8 cellular contexts compared by ENCODE assay signal in the genomic region with DNA sequence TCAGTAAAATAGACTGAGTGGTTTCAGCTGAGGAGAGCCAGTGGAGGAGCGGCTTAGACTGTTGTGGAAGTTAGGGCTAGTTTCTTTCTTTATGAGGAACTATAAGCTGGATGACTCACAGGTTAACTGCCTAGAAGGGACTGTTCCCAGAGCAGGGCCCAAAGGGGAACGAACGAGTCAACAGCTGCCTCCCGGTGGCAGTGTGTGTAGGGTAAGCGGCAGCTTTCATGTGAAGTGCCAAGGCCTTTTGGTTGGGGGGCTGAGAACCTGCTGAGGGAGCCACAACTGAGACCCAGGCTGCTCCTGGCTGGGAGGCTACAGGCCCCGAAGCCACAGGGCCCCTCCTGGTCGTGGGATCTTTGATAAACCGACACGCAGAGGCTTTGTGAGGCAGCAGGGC. TPM values are rescaled to one million over a fixed set of nuclear protein-coding genes. Genes with fewer than 3 reads are reported as not detected.
DNase-seq lines count a peak whose midpoint lies in the region; FAIRE-seq and TF ChIP-seq lines count a peak whose summit lies in the region.

No MANE protein-coding gene starts in this region.

- no peaks in the 10 kb centered on the region for H3K27me3 ChIP-seq in H1 (replicated peaks in 1 of 4; ENCODE audit: control insufficient read depth in 3 of 4, extremely low read depth in 1 of 4, insufficient read depth in 3 of 4, low read length in 3 of 4)

- no peaks in the 10 kb centered on the region for H3K9me3 ChIP-seq in H1 (ENCODE audit: insufficient read depth in 2 of 2, low read depth in 1 of 2, low read length in 1 of 2)

- no peak overlapping the region for H3K23ac ChIP-seq in H1 (ENCODE audit: insufficient read length)

- no peak overlapping the region for H4K5ac ChIP-seq in H1 (ENCODE audit: insufficient read length, low read depth, low read length)

- peaks cover 2 to 5% (median 3%) of the 10 kb centered on the region in 4 experiments; a peak in 6 of 7 replicates for H3K4me1 ChIP-seq in H1 (replicated peaks in 1 of 4; ENCODE audit: control insufficient read depth in 3 of 4, insufficient read depth in 4 of 4, low read length in 3 of 4)

- no peak for TF ChIP-seq CTCF in H1 (IDR thresholded peaks at IDR 0.05; ENCODE audit: control extremely low read depth in 1 of 3, insufficient read depth in 1 of 3, low read depth in 1 of 3, low read length in 3 of 3)

- peak overlapping the region; percentile 47; the same call in 1 of the 2 replicates for H2AK5ac ChIP-seq in H1 (ENCODE audit: low read depth, low read length)

- peak in 1 of 2 experiments; percentile 41; a peak in 1 of 3 replicates for TF ChIP-seq POLR2A in H1 (IDR thresholded peaks at IDR 0.05; ENCODE audit: control extremely low read depth in 1 of 2, low read depth in 2 of 2, low read length in 2 of 2)

- no peak overlapping the region for H3K56ac ChIP-seq in H1 (replicated peaks; ENCODE audit: insufficient read length, low read depth, low read length)

- peaks cover 2 to 20% of the 10 kb centered on the region in 2 experiments for H4K20me1 ChIP-seq in H1 (replicated peaks in 1 of 2; ENCODE audit: control insufficient read depth in 1 of 2, insufficient read depth in 2 of 2, low read length in 2 of 2)

- H4K91ac ChIP-seq in H1 (replicated peaks; ENCODE audit: insufficient read length, low read length) = no peak overlapping the region

- H3K27ac ChIP-seq in H1 (ENCODE audit: low read depth, low read length) = no peak overlapping the region

- no peak overlapping the region for H3K14ac ChIP-seq in H1 (ENCODE audit: insufficient read length)

- FAIRE-seq in H1 (lab: Jason Lieb, UNC) = no peak

- CTCF ChIA-PET in H1 (lab: Charles Lee; ENCODE audit: partially characterized antibody) = interaction anchor here (0.7 to 2.7 kb wide), 5 partner anchors 10 to 67 kb away, joined by 3 to 11 read pairs (median 3); no protein-coding TSS in a partner anchor

- no peak overlapping the region for H2AFZ ChIP-seq in H1 (ENCODE audit: low read length)

- no peak overlapping the region for H3K4ac ChIP-seq in H1 (replicated peaks; ENCODE audit: insufficient read length, low read depth, low read length)

- no peak for TF ChIP-seq EP300 in H1 (IDR thresholded peaks at IDR 0.05; ENCODE audit: borderline replicate concordance in 1 of 2, low read depth in 2 of 2, low read length in 2 of 2)

- no peak overlapping the region; the same call in 1 of the 2 replicates for H4K8ac ChIP-seq in H1 (ENCODE audit: extremely low read depth, insufficient read depth, low read length)

- H3K18ac ChIP-seq in H1 (ENCODE audit: extremely low read depth, low read length) = no peak overlapping the region; the same call in 1 of the 2 replicates

- no peak overlapping the region for H3K9ac ChIP-seq in H1 (replicated peaks in 1 of 4; ENCODE audit: extremely low read depth in 1 of 4, low read depth in 3 of 4, low read length in 3 of 4)

- H3K79me1 ChIP-seq in H1 (ENCODE audit: low read depth, low read length) = peaks cover 2% of the 10 kb centered on the region

- no peak overlapping the region for H3K4me2 ChIP-seq in H1 (ENCODE audit: insufficient read depth in 1 of 2, low read depth in 2 of 2, low read length in 2 of 2)

- no peak overlapping the region for H2BK20ac ChIP-seq in H1 (ENCODE audit: low read length)

- POLR2A ChIA-PET in H1 (lab: Charles Lee; ENCODE audit: partially characterized antibody) = interaction anchor here (0.7 to 5.0 kb wide), 7 partner anchors 9 to 64 kb away, joined by 3 to 31 read pairs (median 3); no protein-coding TSS in a partner anchor

- no peak overlapping the region for H3K4me3 ChIP-seq in H1 (ENCODE audit: extremely low read depth in 1 of 4, insufficient read depth in 2 of 4, low read depth in 3 of 4, low read length in 4 of 4)

- H2BK15ac ChIP-seq in H1 (ENCODE audit: low read length) = no peak overlapping the region

- TF ChIP-seq RAD21 in H1 (IDR thresholded peaks at IDR 0.05 in 1 of 2, conservative IDR thresholded peaks at IDR 0.05 in 1 of 2; ENCODE audit: low read depth in 2 of 2, low read length in 2 of 2) = 0 out of 4 replicates have a peak, but pooled peaks of 1 of the 2 experiments have one; percentile 5

- no peaks in the 10 kb centered on the region for H3K23me2 ChIP-seq in H1 (ENCODE audit: low read depth, low read length)

- WGBS in H1 (ENCODE audit: extremely low coverage in 1 of 2, insufficient coverage in 1 of 2, insufficient read length in 1 of 2, insufficient replicate concordance in 2 of 2, low coverage in 1 of 2, low lambda C conversion rate in 2 of 2, missing lambda C conversion rate in 1 of 2), 2 experiments = 84% methylated on average over 9 of the region's 9 CpGs; no CpG with 5 or more reads in 1 of the 2 experiments

- H2BK12ac ChIP-seq in H1 (ENCODE audit: low read depth, low read length) = no peak overlapping the region

- no peak overlapping the region for H2BK120ac ChIP-seq in H1 (replicated peaks; ENCODE audit: low read depth, low read length)

- H3K79me2 ChIP-seq in H1 (ENCODE audit: control insufficient read depth in 1 of 2, insufficient read depth in 2 of 2, low read length in 2 of 2) = peaks cover 0 to 12% of the 10 kb centered on the region in 2 experiments; a peak in 1 of 4 replicates

- H3K36me3 ChIP-seq in H1 (ENCODE audit: control insufficient read depth in 2 of 4, insufficient read depth in 4 of 4, low read length in 3 of 4) = peaks cover 18 to 78% (median 55%) of the 10 kb centered on the region in 4 experiments

- DNase-seq in EH (ENCODE audit: low read depth) (peak; percentile 78), RPMI7951 (ENCODE audit: low read depth) (peak; percentile 70), H1 (ENCODE audit: low read depth in 1 of 2, low spot score in 2 of 2) (no peak), renal cortical epithelial cell (ENCODE audit: low read depth) (peak; percentile 79), NCI-H1694 (lab: John Stamatoyannopoulos, UW) (no peak), HuH-7 (ENCODE audit: low spot score) (no peak), NCI-H2081 (lab: John Stamatoyannopoulos, UW) (no peak), DMS 273 (lab: John Stamatoyannopoulos, UW; ENCODE audit: unreplicated experiment) (no peak)

- H2BK5ac ChIP-seq in H1 (ENCODE audit: low read depth, low read length) = no peak overlapping the region

TF ChIP-seq in H1, 55 proteins besides CTCF, POLR2A, EP300 and RAD21 (continues in another document):
- TF ChIP-seq CREB1 (IDR thresholded peaks at IDR 0.05) = no peak
- no peak for TF ChIP-seq FOSL1 (IDR thresholded peaks at IDR 0.05; ENCODE audit: insufficient read depth, low read depth, low read length)
- no peak for TF ChIP-seq CHD2 (IDR thresholded peaks at IDR 0.05; ENCODE audit: low read length)
- no peak for TF ChIP-seq KDM1A (IDR thresholded peaks at IDR 0.05; ENCODE audit: borderline replicate concordance, low read length)
- TF ChIP-seq BRCA1 (IDR thresholded peaks at IDR 0.05; ENCODE audit: low read depth, low read length) = no peak

RNA-seq across cellular contexts. Expression of gene SQSTM1, which starts 7.0 kb away (rescaled TPM):
- total RNA-seq in RPMI7951 (2014; rRNA removed; shearing (Covaris generic)) = 131 and 132 TPM in 2 replicates
- 98.6 and 110 TPM in 2 replicates for total RNA-seq in H1 (2021; fragmentation: NEBNext Ultra II Directional; extraction: Animal tissue kit (Norgen Biotek cat#: 25700))
- polyA plus RNA-seq in H1 (2011; rRNA removed) = 70.6 and 78.6 TPM in 2 replicates
- 63.7 TPM for polyA plus RNA-seq in H1 (2011; cell fraction: cytosol; rRNA removed)
- polyA plus RNA-seq in H1 (2011; cell fraction: nucleus; rRNA removed) = 97.6 TPM
- 73.2 to 115 TPM (median 98.8 TPM) in 4 replicates for polyA plus RNA-seq in H1 (2012, experiment 1 of 2)
- polyA plus RNA-seq in H1 (2012, experiment 2 of 2) = 98.7 TPM
- polyA plus RNA-seq in H1 (2013, experiment 1 of 2) = 54.2 TPM
- polyA plus RNA-seq in H1 (2013, experiment 2 of 2) = 53.0 TPM
- polyA minus RNA-seq in H1 (2011; rRNA and poly(A)+ RNA removed) = 39.1 and 39.8 TPM in 2 replicates
- polyA minus RNA-seq in H1 (2011; cell fraction: cytosol; rRNA and poly(A)+ RNA removed) = 125 TPM
- 167 TPM for polyA minus RNA-seq in H1 (2011; cell fraction: nucleus; rRNA and poly(A)+ RNA removed)
- total RNA-seq in renal cortical epithelial cell = 447 and 544 TPM in 2 replicates

RNA-seq across cellular contexts. Expression of gene MGAT4B, which starts 21.0 kb away (rescaled TPM):
- 97.7 and 99.4 TPM in 2 replicates for total RNA-seq in RPMI7951 (2014; rRNA removed; shearing (Covaris generic))
- total RNA-seq in H1 (2021; fragmentation: NEBNext Ultra II Directional; extraction: Animal tissue kit (Norgen Biotek cat#: 25700)) = 112 and 116 TPM in 2 replicates
- polyA plus RNA-seq in H1 (2011; rRNA removed) = 128 and 182 TPM in 2 replicates
- polyA plus RNA-seq in H1 (2011; cell fraction: cytosol; rRNA removed) = 107 TPM
- polyA plus RNA-seq in H1 (2011; cell fraction: nucleus; rRNA removed) = 485 TPM
- 120 to 133 TPM (median 129 TPM) in 4 replicates for polyA plus RNA-seq in H1 (2012, experiment 1 of 2)
- polyA plus RNA-seq in H1 (2012, experiment 2 of 2) = 128 TPM
- 81.5 TPM for polyA plus RNA-seq in H1 (2013, experiment 1 of 2)
- polyA plus RNA-seq in H1 (2013, experiment 2 of 2) = 77.1 TPM
- polyA minus RNA-seq in H1 (2011; rRNA and poly(A)+ RNA removed) = 93.9 and 120 TPM in 2 replicates
- polyA minus RNA-seq in H1 (2011; cell fraction: cytosol; rRNA and poly(A)+ RNA removed) = 99.0 TPM
- polyA minus RNA-seq in H1 (2011; cell fraction: nucleus; rRNA and poly(A)+ RNA removed) = 145 TPM
- total RNA-seq in renal cortical epithelial cell = 246 and 323 TPM in 2 replicates

RNA-seq across cellular contexts. Expression of gene MRNIP, which starts 30.9 kb away (rescaled TPM):
- total RNA-seq in RPMI7951 (2014; rRNA removed; shearing (Covaris generic)) = 8.8 and 9.3 TPM in 2 replicates
- total RNA-seq in H1 (2021; fragmentation: NEBNext Ultra II Directional; extraction: Animal tissue kit (Norgen Biotek cat#: 25700)) = 22.2 and 29.6 TPM in 2 replicates
- 29.6 and 42.5 TPM in 2 replicates for polyA plus RNA-seq in H1 (2011; rRNA removed)
- 41.4 TPM for polyA plus RNA-seq in H1 (2011; cell fraction: cytosol; rRNA removed)
- 213 TPM for polyA plus RNA-seq in H1 (2011; cell fraction: nucleus; rRNA removed)
- polyA plus RNA-seq in H1 (2012, experiment 1 of 2) = 28.3 to 30.2 TPM (median 29.2 TPM) in 4 replicates
- 10.6 TPM for polyA plus RNA-seq in H1 (2012, experiment 2 of 2)
- 27.2 TPM for polyA plus RNA-seq in H1 (2013, experiment 1 of 2)
- 24.3 TPM for polyA plus RNA-seq in H1 (2013, experiment 2 of 2)
- polyA minus RNA-seq in H1 (2011; rRNA and poly(A)+ RNA removed) = 21.4 and 22.4 TPM in 2 replicates
- 10.3 TPM for polyA minus RNA-seq in H1 (2011; cell fraction: cytosol; rRNA and poly(A)+ RNA removed)
- polyA minus RNA-seq in H1 (2011; cell fraction: nucleus; rRNA and poly(A)+ RNA removed) = 30.9 TPM
- 10.8 and 26.5 TPM in 2 replicates for total RNA-seq in renal cortical epithelial cell

RNA-seq across cellular contexts. Expression of gene LTC4S, which starts 33.9 kb away (rescaled TPM):
- not detected in 2 replicates for total RNA-seq in RPMI7951 (2014; rRNA removed; shearing (Covaris generic))
- 1.1 and 2.2 TPM in 2 replicates for total RNA-seq in H1 (2021; fragmentation: NEBNext Ultra II Directional; extraction: Animal tissue kit (Norgen Biotek cat#: 25700))
- polyA plus RNA-seq in H1 (2011; rRNA removed) = 3.7 and 3.8 TPM in 2 replicates
- 0.93 TPM for polyA plus RNA-seq in H1 (2011; cell fraction: cytosol; rRNA removed)
- polyA plus RNA-seq in H1 (2011; cell fraction: nucleus; rRNA removed) = 5.8 TPM
- polyA plus RNA-seq in H1 (2012, experiment 1 of 2) = 0.95 to 2.8 TPM (median 1.9 TPM) in 4 replicates
- polyA plus RNA-seq in H1 (2012, experiment 2 of 2) = 0.91 TPM
- 2.6 TPM for polyA plus RNA-seq in H1 (2013, experiment 1 of 2)
- polyA plus RNA-seq in H1 (2013, experiment 2 of 2) = 2.4 TPM
- polyA minus RNA-seq in H1 (2011; rRNA and poly(A)+ RNA removed) = not detected in 2 replicates
- polyA minus RNA-seq in H1 (2011; cell fraction: cytosol; rRNA and poly(A)+ RNA removed) = not detected
- 2.3 TPM for polyA minus RNA-seq in H1 (2011; cell fraction: nucleus; rRNA and poly(A)+ RNA removed)
- total RNA-seq in renal cortical epithelial cell = 0.80 TPM in 1 of 2 replicates, not detected in the other

Comparison
In these comparisons a context has a peak if more than half of its experiments do, and no peak if none do; other contexts are left out.
1. DNase-seq: peak in EH (single experiment), RPMI7951 (single experiment) and renal cortical epithelial cell (single experiment); none in H1 (0 of 2), NCI-H1694 (single experiment), HuH-7 (single experiment), NCI-H2081 (0 of 2) and DMS 273 (single experiment).